22 cellular contexts compared by ENCODE assay signal in genomic region chr5:98513378-98513777, GRCh38.
DNase-seq lines count a peak whose midpoint lies in the region; ATAC-seq lines count a peak whose summit lies in the region.
"Had no signal": no experiment of that assay in that cellular context is flagged by ENCODE, and none has a peak within 500 bp of the region (broad histone marks: within the 10 kb centered on the region; RNA-seq: fewer than 3 reads in every experiment).

No MANE protein-coding gene starts in this region.

- ATAC-seq in GM18858 (IDR thresholded peaks at IDR 0.05; ENCODE audit: unreplicated experiment), result no peak
- no peak for ATAC-seq in GM21786 (IDR thresholded peaks at IDR 0.05; ENCODE audit: unreplicated experiment)
- ATAC-seq: activated CD8-positive, alpha-beta T cell treated with anti-CD3 and anti-CD28 coated beads for 36 hours; HCT116; natural killer cell treated with Interleukin-12 subunit alpha and Interleukin-12 subunit beta and Interleukin-15 and Interleukin-18, amount 100 ng/mL, for 72 hours; psoas muscle; stimulated activated naive CD8-positive, alpha-beta T cell treated with anti-CD3 and anti-CD28 coated beads, Interleukin-15, amount 100 ng/mL, for 72 hours had no signal

- DNase-seq in NCI-H1092 (lab: John Stamatoyannopoulos, UW) (peak; percentile 21), NCI-H1092 treated with DMSO at 0.1 percent for 48 hours (lab: John Stamatoyannopoulos, UW) (no peak), NCI-H69 (lab: John Stamatoyannopoulos, UW) (peak; percentile 97), iPS-NIHi7 (ENCODE audit: extremely low spot score) (peak; percentile 44), retina (peak; percentile 53), OCI-M1 (lab: John Stamatoyannopoulos, UW) (no peak)
- DNase-seq: 8988T; activated CD4-positive, CD25-positive, alpha-beta regulatory T cell; activated CD8-positive, alpha-beta T cell treated with anti-CD3 and anti-CD28 coated beads for 36 hours; activated gamma-delta T cell treated with Interleukin-2 at 50 U/mL for 16 hours; COR-L47; cortex of kidney; hippocampal formation; NCI-H2171 treated with DMSO at 0.1 percent for 48 hours; psoas muscle; stimulated activated CD4-positive, alpha-beta T cell treated with anti-CD3 and anti-CD28 coated beads, Interleukin-4, amount 100 ng/mL, for 1 hour; stimulated activated naive CD8-positive, alpha-beta T cell treated with anti-CD3 and anti-CD28 coated beads, Interleukin-15, amount 100 ng/mL, for 72 hours; upper lobe of left lung had no signal

Comparison
In these comparisons a context has a peak if more than half of its experiments do, and no peak if none do; other contexts are left out.
1. DNase-seq: peak in NCI-H1092 (single experiment), NCI-H69 (single experiment), iPS-NIHi7 (single experiment) and retina (single experiment); none in NCI-H1092 treated with DMSO at 0.1 percent for 48 hours (single experiment) and OCI-M1 (single experiment).